Comparison of ENCODE assay signal across 26 cellular contexts in the genomic region with DNA sequence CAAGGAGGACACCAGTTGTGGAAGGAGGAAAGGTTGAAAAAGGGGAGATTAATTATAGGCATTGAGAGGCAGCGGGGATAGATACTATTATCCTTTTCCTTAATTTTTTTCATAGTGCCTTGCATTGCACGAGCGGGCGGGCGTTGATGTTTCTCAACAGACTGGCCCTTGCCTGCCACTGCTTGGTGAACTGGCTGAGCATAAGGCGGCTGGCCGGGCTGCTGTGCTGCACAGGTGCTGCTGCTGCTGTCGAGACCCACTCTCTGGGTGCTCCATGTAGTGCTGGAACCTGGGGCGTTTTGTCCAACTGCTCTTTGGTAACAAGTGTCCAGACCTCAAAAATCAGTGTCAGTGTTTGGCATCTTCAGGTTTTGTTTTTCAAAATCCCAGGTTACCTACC.
"Had no signal": no experiment of that assay in that cellular context is flagged by ENCODE, and none has a peak within 500 bp of the region (broad histone marks: within the 10 kb centered on the region; RNA-seq: fewer than 3 reads in every experiment).

No MANE protein-coding gene starts in this region.

- H3K27me3 Mint-ChIP-seq: activated CD8-positive, alpha-beta T cell treated with anti-CD3 and anti-CD28 coated beads for 36 hours; central memory CD8-positive, alpha-beta T cell; dendritic cell treated with granulocyte-macrophage colony-stimulating factor and Interleukin-4, amounts not matched to agents 40 ng/mL and 50 ng/mL, for 4 days had no signal

- DNase-seq: activated CD4-positive, alpha-beta T cell treated with anti-CD3 and anti-CD28 coated beads for 48 hours; activated CD4-positive, alpha-beta T cell treated with anti-CD3 and anti-CD28 coated beads, Interleukin-2, amount 50 U/mL, for 1 hour; activated CD4-positive, alpha-beta T cell treated with anti-CD3 and anti-CD28 coated beads, Interleukin-2, amount 50 U/mL, for 48 hours; activated CD8-positive, alpha-beta memory T cell treated with anti-CD3 and anti-CD28 coated beads for 24 hours; activated CD8-positive, alpha-beta T cell treated with anti-CD3 and anti-CD28 coated beads for 36 hours; activated effector memory CD4-positive, alpha-beta T cell treated with Interleukin-2 at 50 U/mL for 16 hours; activated gamma-delta T cell treated with Interleukin-2 at 50 U/mL for 16 hours; activated naive CD4-positive, alpha-beta T cell treated with anti-CD3 and anti-CD28 coated beads, Interleukin-2, amount 50 U/mL, for 16 hours; activated naive CD4-positive, alpha-beta T cell treated with Interleukin-2 at 50 U/mL for 16 hours; activated T-cell treated with anti-CD3 and anti-CD28 coated beads, Interleukin-2, amount 50 U/mL, for 4 hours; amniotic stem cell; anterior cingulate cortex; brain microvascular endothelial cell; dorsolateral prefrontal cortex; effector memory CD4-positive, alpha-beta T cell; endodermal cell; foreskin fibroblast; T-helper 2 cell had no signal

- H3K36me3 ChIP-seq: brain microvascular endothelial cell had no signal

- H3K27ac Mint-ChIP-seq: activated CD8-positive, alpha-beta T cell treated with anti-CD3 and anti-CD28 coated beads for 36 hours; activated naive CD8-positive, alpha-beta T cell; activated T-helper 17 cell treated with anti-CD3 and anti-CD28 coated beads, Interleukin-2, amount 50 U/mL, for 72 hours; dendritic cell treated with granulocyte-macrophage colony-stimulating factor and Interleukin-4, amounts not matched to agents 40 ng/mL and 50 ng/mL, for 4 days; endodermal cell; WTC11 had no signal

- H3K4me1 Mint-ChIP-seq: activated T-helper 17 cell treated with anti-CD3 and anti-CD28 coated beads, Interleukin-2, amount 50 U/mL, for 72 hours; central memory CD8-positive, alpha-beta T cell; endodermal cell; WTC11 had no signal

- H3K27me3 ChIP-seq: brain microvascular endothelial cell, dorsolateral prefrontal cortex had no signal

- H3K36me3 Mint-ChIP-seq: activated naive CD8-positive, alpha-beta T cell; WTC11 had no signal

- ATAC-seq: activated CD8-positive, alpha-beta T cell treated with anti-CD3 and anti-CD28 coated beads for 36 hours; activated T-cell treated with anti-CD3 and anti-CD28 coated beads, Interleukin-2, amount 50 U/mL, for 4 hours; activated T-helper 17 cell treated with anti-CD3 and anti-CD28 coated beads, Interleukin-2, amount 50 U/mL, for 72 hours; esophagus mucosa; WTC11 had no signal

- H3K4me3 Mint-ChIP-seq: activated CD8-positive, alpha-beta T cell treated with anti-CD3 and anti-CD28 coated beads for 36 hours; activated naive CD8-positive, alpha-beta T cell; activated T-cell treated with anti-CD3 and anti-CD28 coated beads, Interleukin-2, amount 50 U/mL, for 4 hours; activated T-helper 17 cell treated with anti-CD3 and anti-CD28 coated beads, Interleukin-2, amount 50 U/mL, for 72 hours; central memory CD8-positive, alpha-beta T cell; dendritic cell treated with granulocyte-macrophage colony-stimulating factor and Interleukin-4, amounts not matched to agents 40 ng/mL and 50 ng/mL, for 4 days; endodermal cell; WTC11 had no signal

- H3K27ac ChIP-seq: brain microvascular endothelial cell, coronary artery, dorsolateral prefrontal cortex, VCaP had no signal

- H3K4me3 ChIP-seq: coronary artery, dorsolateral prefrontal cortex had no signal

- H3K9me3 Mint-ChIP-seq: activated CD8-positive, alpha-beta T cell treated with anti-CD3 and anti-CD28 coated beads for 36 hours; activated T-cell treated with anti-CD3 and anti-CD28 coated beads, Interleukin-2, amount 50 U/mL, for 4 hours; activated T-helper 17 cell treated with anti-CD3 and anti-CD28 coated beads, Interleukin-2, amount 50 U/mL, for 72 hours; central memory CD8-positive, alpha-beta T cell; dendritic cell treated with granulocyte-macrophage colony-stimulating factor and Interleukin-4, amounts not matched to agents 40 ng/mL and 50 ng/mL, for 4 days had no signal
